1 cellular context compared by ENCODE assay signal in the genomic region with DNA sequence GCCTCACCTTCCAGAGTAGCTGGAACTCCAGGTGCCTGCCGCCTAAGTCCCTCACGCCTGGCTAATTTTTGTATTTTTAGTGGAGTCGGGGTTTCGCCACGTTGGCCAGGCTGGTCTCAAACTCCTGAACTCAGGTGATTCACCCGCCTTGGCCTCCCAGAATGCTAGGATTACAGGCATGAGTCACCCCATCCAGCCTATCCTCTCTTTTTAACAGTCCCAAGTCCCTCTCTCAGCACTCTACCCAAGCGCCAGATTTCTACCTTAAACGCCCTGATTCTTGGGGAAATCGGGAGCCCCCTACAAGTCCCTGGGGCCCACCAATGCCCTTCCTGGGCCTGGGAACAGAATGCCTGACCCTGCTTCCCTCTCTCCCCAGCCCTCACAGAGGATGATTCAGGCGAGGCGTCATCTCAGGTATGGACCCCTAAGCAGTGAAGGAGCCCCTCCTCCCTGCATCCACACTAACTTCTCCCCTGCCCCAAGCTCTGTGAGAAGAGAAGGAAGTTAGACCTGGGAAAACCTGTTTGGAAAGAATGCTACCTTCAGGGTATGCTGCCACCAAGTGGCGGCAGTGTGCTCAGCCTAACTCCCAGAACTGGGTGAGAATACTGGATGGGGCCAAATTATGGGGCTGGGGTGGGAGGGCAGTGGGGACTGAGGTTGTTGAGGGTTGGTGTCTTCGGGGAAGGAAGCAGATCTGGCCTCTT.
TF ChIP-seq lines count a peak whose summit lies in the region.

No MANE protein-coding gene starts in this region.

TF ChIP-seq in HEK293, 187 proteins besides CTCF, POLR2A, EP300 and RAD21 (continued from another document):
- no peak for TF ChIP-seq PATZ1 (tag by site-specific recombination; IDR thresholded peaks at IDR 0.05)
- TF ChIP-seq ZNF211 (tag by site-specific recombination; IDR thresholded peaks at IDR 0.05; ENCODE audit: low read depth), result no peak
- no peak for TF ChIP-seq ZNF792 (tag by site-specific recombination; IDR thresholded peaks at IDR 0.05)
